ENCODE assay signal across 1 cellular context in genomic region chr9:131744715-131745201, GRCh38.
TF ChIP-seq lines count a peak whose summit lies in the region.

No MANE protein-coding gene starts in this region.

TF ChIP-seq in HepG2, 621 proteins besides CTCF, POLR2A, EP300 and RAD21 (continued from another document):
- TF ChIP-seq ZNF687 (CRISPR knock-in tag; IDR thresholded peaks at IDR 0.05) = peak; percentile 33
